8 cellular contexts compared by ENCODE assay signal in genomic region chr7:32500922-32501341, GRCh38. TPM values are rescaled to one million over a fixed set of nuclear protein-coding genes. Genes with fewer than 3 reads are reported as not detected.
DNase-seq lines count a peak whose midpoint lies in the region; ATAC-seq and TF ChIP-seq lines count a peak whose summit lies in the region.

No MANE protein-coding gene starts in this region.

- peaks cover 5% of the 10 kb centered on the region for H3K9me3 ChIP-seq in left ventricle myocardium inferior (replicated peaks)
- no peaks in the 10 kb centered on the region for H3K9me3 ChIP-seq in hepatocyte (ENCODE audit: low read depth)
- no peaks in the 10 kb centered on the region for H3K9me3 ChIP-seq in colonic mucosa

- intact Hi-C loops in left ventricle myocardium inferior (cut with micrococcal nuclease) (no loop called here), Right ventricle myocardium inferior (cut with DNase I) (no loop called here), colonic mucosa (cut with DNase I) (no loop called here)

- H2AFZ ChIP-seq in hepatocyte, result no peak overlapping the region

- DNase-seq in left ventricle myocardium inferior (no peak), Right ventricle myocardium inferior (ENCODE audit: missing footprints) (no peak), SW480 (ENCODE audit: low spot score) (peak; percentile 21), hepatocyte (ENCODE audit: low spot score) (no peak), NCI-H1436 treated with DMSO at 0.1 percent for 48 hours (lab: John Stamatoyannopoulos, UW) (no peak), colonic mucosa (no peak)
- no peak for DNase-seq in activated effector memory CD4-positive, alpha-beta T cell treated with Interleukin-2 at 50 U/mL for 16 hours

- H3K4me3 ChIP-seq in left ventricle myocardium inferior (no peak overlapping the region), hepatocyte (no peak overlapping the region), colonic mucosa (no peak overlapping the region)

- no peaks in the 10 kb centered on the region for H3K27me3 ChIP-seq in left ventricle myocardium inferior (ENCODE audit: low read depth)
- H3K27me3 ChIP-seq in hepatocyte, result no peaks in the 10 kb centered on the region
- no peaks in the 10 kb centered on the region for H3K27me3 ChIP-seq in colonic mucosa

- no peak for TF ChIP-seq CTCF in left ventricle myocardium inferior (IDR thresholded peaks at IDR 0.05; ENCODE audit: borderline replicate concordance)
- no peak for TF ChIP-seq CTCF in hepatocyte (IDR thresholded peaks at IDR 0.05; ENCODE audit: poor library complexity)
- TF ChIP-seq CTCF in colonic mucosa (IDR thresholded peaks at IDR 0.05), result no peak

- ATAC-seq in Right ventricle myocardium inferior, result no peak
- peak; percentile 73 for ATAC-seq in HG03135 (IDR thresholded peaks at IDR 0.05; ENCODE audit: unreplicated experiment)

- peaks cover 51% of the 10 kb centered on the region for H4K20me1 ChIP-seq in hepatocyte (ENCODE audit: insufficient read depth, poor library complexity, severe bottlenecking)

- H3K79me2 ChIP-seq in hepatocyte, result peaks cover 97% of the 10 kb centered on the region

- H3K4me2 ChIP-seq in hepatocyte, result peak overlapping the region; percentile 24

- no peaks in the 10 kb centered on the region for H3K36me3 ChIP-seq in left ventricle myocardium inferior
- H3K36me3 ChIP-seq in hepatocyte (replicated peaks; ENCODE audit: insufficient read depth, low read depth), result no peaks in the 10 kb centered on the region
- H3K36me3 ChIP-seq in colonic mucosa, result no peaks in the 10 kb centered on the region

- no peaks in the 10 kb centered on the region for H3K9me2 ChIP-seq in hepatocyte (replicated peaks; ENCODE audit: insufficient read depth)

- H3K9ac ChIP-seq in colonic mucosa (ENCODE audit: low read depth in 2 of 2, low read length in 2 of 2), result no peak overlapping the region

- H3K4me1 ChIP-seq in left ventricle myocardium inferior (peaks cover 61% of the 10 kb centered on the region), hepatocyte (ENCODE audit: insufficient read depth) (peaks cover 10% of the 10 kb centered on the region), colonic mucosa (peaks cover 4% of the 10 kb centered on the region)

- H3K27ac ChIP-seq in left ventricle myocardium inferior (replicated peaks), result peak overlapping the region; percentile 58
- H3K27ac ChIP-seq in hepatocyte, result peak overlapping the region; percentile 23
- H3K27ac ChIP-seq in colonic mucosa, result no peak overlapping the region

- WGBS in hepatocyte (ENCODE audit: low lambda C conversion rate, missing lambda C conversion rate), result 60% methylated on average over 1 of the region's 1 CpG

RNA-seq across cellular contexts. Expression of gene AVL9, which starts 5.6 kb away (rescaled TPM):
- total RNA-seq in left ventricle myocardium inferior (11.8 TPM), Right ventricle myocardium inferior (14.4 TPM), hepatocyte (31.1 and 55.7 TPM in 2 replicates), colonic mucosa (10 to 100 TPM; 86.1 to 97.3 TPM)
- 10.8 and 14.0 TPM in 2 replicates for polyA plus RNA-seq in hepatocyte

RNA-seq across cellular contexts. Expression of gene LSM5, which starts 10.8 kb away (rescaled TPM):
- total RNA-seq in left ventricle myocardium inferior (39.5 TPM), Right ventricle myocardium inferior (39.2 TPM), hepatocyte (36.4 and 38.4 TPM in 2 replicates), colonic mucosa (10 to 100 TPM; 42.7 to 64.3 TPM)
- 92.7 and 98.9 TPM in 2 replicates for polyA plus RNA-seq in hepatocyte
